In genomic region chr1:40389871-40390560, GRCh38 we compare ENCODE assay signal across 1 cellular context.
A peak's percentile ranks its signal among the peaks of the same experiment; 100 is the strongest.
TF ChIP-seq lines count a peak whose summit lies in the region.

No MANE protein-coding gene starts in this region.

TF ChIP-seq in HepG2, 621 proteins besides CTCF, POLR2A, EP300 and RAD21 (continued from another document and continues in another):
- TF ChIP-seq NFAT5 (CRISPR knock-in tag; IDR thresholded peaks at IDR 0.05) (no peak), U2AF1 (optimal IDR thresholded peaks at IDR 0.05; ENCODE audit: low read depth, low read length) (no peak), ZNF564 (CRISPR knock-in tag; IDR thresholded peaks at IDR 0.05) (no peak), NCOA2 (CRISPR knock-in tag; IDR thresholded peaks at IDR 0.05) (peak; percentile 72), U2AF2 (IDR thresholded peaks at IDR 0.05; ENCODE audit: low read depth, low read length) (no peak), GLMP (CRISPR knock-in tag; IDR thresholded peaks at IDR 0.05; ENCODE audit: borderline replicate concordance) (no peak), ZBTB40 (IDR thresholded peaks at IDR 0.05) (no peak), ZBTB40 (CRISPR knock-in tag; IDR thresholded peaks at IDR 0.05) (no peak), ZNF558 (CRISPR knock-in tag; IDR thresholded peaks at IDR 0.05; ENCODE audit: borderline replicate concordance) (no peak), SRF (IDR thresholded peaks at IDR 0.05; ENCODE audit: low read depth, low read length) (no peak), TEAD3 (CRISPR knock-in tag; optimal IDR thresholded peaks at IDR 0.05; ENCODE audit: borderline replicate concordance) (peak; percentile 65), ZFYVE20 (CRISPR knock-in tag; IDR thresholded peaks at IDR 0.05; ENCODE audit: borderline replicate concordance, low read depth) (no peak), NR2F2 (IDR thresholded peaks at IDR 0.05; ENCODE audit: borderline replicate concordance, low read depth) (peak; percentile 71; the same call in 1 of the 2 replicates), SOX5 (CRISPR knock-in tag; IDR thresholded peaks at IDR 0.05; ENCODE audit: borderline replicate concordance) (peak; percentile 87), ZNF292 (CRISPR knock-in tag; IDR thresholded peaks at IDR 0.05; ENCODE audit: borderline replicate concordance, low read depth) (peak; percentile 41; the same call in 1 of the 2 replicates), HNF1A (IDR thresholded peaks at IDR 0.05; ENCODE audit: low read depth) (0 out of 2 replicates have a peak, but pooled peaks have one; percentile 30), HNF1A (CRISPR knock-in tag; IDR thresholded peaks at IDR 0.05; ENCODE audit: borderline replicate concordance) (peak; percentile 62; the same call in 1 of the 2 replicates), ZNF446 (CRISPR knock-in tag; IDR thresholded peaks at IDR 0.05) (no peak), ZNF318 (CRISPR knock-in tag; IDR thresholded peaks at IDR 0.05) (no peak), REPIN1 (CRISPR knock-in tag; IDR thresholded peaks at IDR 0.05; ENCODE audit: borderline replicate concordance, low read depth) (no peak)
